11 cellular contexts compared by ENCODE assay signal in the genomic region with DNA sequence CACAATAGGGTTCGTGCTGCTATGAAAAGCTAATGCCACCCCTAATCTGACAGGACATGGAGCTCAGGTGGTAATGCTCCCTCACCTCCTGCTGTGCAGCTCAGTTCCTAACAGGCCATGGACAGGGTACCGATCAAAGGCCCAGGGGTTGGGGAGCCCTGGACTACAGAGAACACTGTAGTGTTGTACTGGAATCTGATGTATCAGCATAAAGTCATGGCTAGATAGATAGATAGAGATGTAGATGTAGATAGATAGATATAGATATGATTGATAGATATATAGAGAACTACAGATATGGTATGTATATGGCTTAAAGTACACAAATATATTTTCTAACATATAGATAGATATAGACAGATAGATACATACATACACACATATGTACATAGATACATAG.
"Had no signal": no experiment of that assay in that cellular context is flagged by ENCODE, and none has a peak within 500 bp of the region (broad histone marks: within the 10 kb centered on the region; RNA-seq: fewer than 3 reads in every experiment).

No MANE protein-coding gene starts in this region.

- H3K4me3 ChIP-seq: GM23248, GM23338, HAP-1 had no signal

- H3K36me3 ChIP-seq: HAP-1 had no signal

- H3K27ac ChIP-seq: GM23248 had no signal

- FAIRE-seq: H1, H54 had no signal

- H3K9ac ChIP-seq: GM23248 had no signal

- H3K9me3 ChIP-seq: HAP-1 had no signal

- H3K4me1 ChIP-seq: HAP-1 had no signal

- DNase-seq: GM23248, GOT3, H7, H9, HCEC 1CT, HFFc6 had no signal

- H2AFZ ChIP-seq: GM23248, GM23338 had no signal

- ATAC-seq: GM23338, HCT116 had no signal

- H3K4me2 ChIP-seq: GM23338 had no signal
